Comparison of ENCODE assay signal across 10 cellular contexts in genomic region chr6:126033696-126034095, GRCh38. TPM values are rescaled to one million over a fixed set of nuclear protein-coding genes. Genes with fewer than 3 reads are reported as not detected.
DNase-seq lines count a peak whose midpoint lies in the region; ATAC-seq and TF ChIP-seq lines count a peak whose summit lies in the region.
"Had no signal": no experiment of that assay in that cellular context is flagged by ENCODE, and none has a peak within 500 bp of the region (broad histone marks: within the 10 kb centered on the region; RNA-seq: fewer than 3 reads in every experiment).

No MANE protein-coding gene starts in this region.

- intact Hi-C loops in stomach (cut with DNase I; ENCODE audit: low total_unique reads), result no loop called here

- peak; percentile 87 for ATAC-seq in GM18502 (IDR thresholded peaks at IDR 0.05; ENCODE audit: poor library complexity, unreplicated experiment)
- peak; percentile 78 for ATAC-seq in HG02884 (IDR thresholded peaks at IDR 0.05; ENCODE audit: unreplicated experiment)

- DNase-seq in AG20443 (ENCODE audit: low spot score) (peak; percentile 83), NCI-H146 treated with DMSO at 0.1 percent for 48 hours (lab: John Stamatoyannopoulos, UW; ENCODE audit: unreplicated experiment) (peak; percentile 31), astrocyte of the cerebellum (ENCODE audit: low read depth) (peak; percentile 93), iPS DF 19.7 (ENCODE audit: low read depth, low spot score) (peak; percentile 25), stomach (no peak)
- no peak for DNase-seq in stimulated activated CD4-positive, alpha-beta T cell treated with anti-CD3 and anti-CD28 coated beads, Interleukin-2, amount 100 ng/mL, for 48 hours

- no peak for TF ChIP-seq POLR2A in stomach (IDR thresholded peaks at IDR 0.05)

- peaks cover 0 to 14% (median 10%) of the 10 kb centered on the region in 4 donors for H3K4me1 ChIP-seq in stomach

- no peak overlapping the region for H3K4me3 ChIP-seq in astrocyte of the cerebellum (ENCODE audit: low read depth, low read length)
- no peak overlapping the region for H3K4me3 ChIP-seq in stomach
- H3K4me3 ChIP-seq: SJSA1 had no signal

- H3K27ac ChIP-seq in stomach, result no peak overlapping the region
- H3K27ac ChIP-seq: neutrophil, SJSA1 had no signal

- in situ Hi-C loops in astrocyte of the cerebellum (cut with HindIII; ENCODE audit: low sequenced_read_pairs), result no loop called here

- H3K9me3 ChIP-seq in stomach, result no peaks in the 10 kb centered on the region
- H3K9me3 ChIP-seq: neutrophil, SJSA1 had no signal

- TF ChIP-seq EP300 in stomach (IDR thresholded peaks at IDR 0.05), result no peak

- TF ChIP-seq CTCF in astrocyte of the cerebellum (IDR thresholded peaks at IDR 0.05; ENCODE audit: low read depth, low read length, missing control alignments) (peak; percentile 81), stomach (IDR thresholded peaks at IDR 0.05) (peak in 5 of 7 experiments; percentile 32 to 59 (median 53))

- H3K27me3 ChIP-seq in stomach, result no peaks in the 10 kb centered on the region
- H3K27me3 ChIP-seq: neutrophil, SJSA1 had no signal

- peaks cover 0 to 18% (median 9%) of the 10 kb centered on the region in 4 donors for H3K36me3 ChIP-seq in stomach
- H3K36me3 ChIP-seq: neutrophil had no signal

- WGBS in stomach, 5 donors, result 3 to 12% (median 7%) methylated on average over 3 of the region's 3 CpGs

RNA-seq across cellular contexts. Expression of gene TRMT11, which starts 47.4 kb away (rescaled TPM):
- total RNA-seq in stomach, result 100 to 1,000 TPM in 1 of 5 donors, 10 to 100 TPM in 4; 49.7 to 124 (median 52.5) TPM
- polyA plus RNA-seq in stomach, result 10 to 100 TPM in 1 of 3 donors, 1 to 10 TPM in 2; 7.0 to 10.2 (median 9.3) TPM

Comparison
In these comparisons a context has a peak if more than half of its experiments do, and no peak if none do; other contexts are left out.
1. DNase-seq: peak in AG20443 (single experiment), NCI-H146 treated with DMSO at 0.1 percent for 48 hours (single experiment), astrocyte of the cerebellum (single experiment) and iPS DF 19.7 (single experiment); none in stomach (single experiment) and stimulated activated CD4-positive, alpha-beta T cell treated with anti-CD3 and anti-CD28 coated beads, Interleukin-2, amount 100 ng/mL, for 48 hours (0 of 2).